Comparison of ENCODE assay signal across 10 cellular contexts in the genomic region with DNA sequence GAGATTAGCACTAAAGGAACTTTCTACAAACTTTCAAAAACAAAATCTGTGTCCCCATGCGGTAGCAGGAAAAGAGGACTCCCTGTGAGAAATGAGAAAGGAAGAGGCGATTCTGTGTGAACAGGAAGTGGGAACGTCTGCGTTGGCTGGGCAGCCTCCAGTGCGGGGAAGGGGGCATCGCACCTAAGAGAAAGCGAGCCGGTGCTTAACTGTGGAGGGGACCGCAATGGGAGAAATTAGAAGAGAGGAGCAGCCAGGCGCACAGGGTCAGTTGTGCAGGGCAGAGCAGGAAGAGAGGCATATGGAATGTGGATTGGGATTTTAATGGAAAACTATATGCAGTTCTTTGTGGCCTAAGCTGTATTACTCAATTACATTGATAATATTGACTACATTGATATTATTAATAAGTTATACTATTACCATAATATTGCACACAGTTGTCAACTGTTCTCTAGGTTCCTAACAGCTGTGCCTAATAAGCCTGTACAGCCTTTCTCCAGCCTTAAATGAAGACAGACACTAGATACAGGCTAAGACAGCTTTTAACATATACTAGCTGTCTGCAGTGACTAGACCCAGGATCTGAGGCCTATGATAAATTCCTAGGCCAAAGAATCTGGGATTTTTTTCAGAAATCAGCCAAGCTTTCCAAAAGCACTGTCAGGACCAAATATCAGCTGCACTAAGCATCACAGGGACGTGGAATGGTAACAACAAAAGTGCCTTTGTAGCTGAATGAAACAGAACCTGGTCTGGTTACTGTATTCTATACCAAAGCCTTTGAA.
DNase-seq lines count a peak whose midpoint lies in the region; ATAC-seq, FAIRE-seq and TF ChIP-seq lines count a peak whose summit lies in the region.
"Had no signal": no experiment of that assay in that cellular context is flagged by ENCODE, and none has a peak within 500 bp of the region (broad histone marks: within the 10 kb centered on the region; RNA-seq: fewer than 3 reads in every experiment).

No MANE protein-coding gene starts in this region.

- ATAC-seq in CD4-positive, CD25-positive, alpha-beta regulatory T cell (ENCODE audit: low read depth in 2 of 2): no peak

- H3K27ac Mint-ChIP-seq in CD4-positive, CD25-positive, alpha-beta regulatory T cell: peak overlapping the region; percentile 82 to 97 (median 93)
- H3K27ac Mint-ChIP-seq in astrocyte (ENCODE audit: unreplicated experiment): peak overlapping the region; percentile 8

- FAIRE-seq in astrocyte (lab: Jason Lieb, UNC): no peak

- peak overlapping the region; percentile 31 for H3K4me3 ChIP-seq in CD4-positive, CD25-positive, alpha-beta regulatory T cell (ENCODE audit: low read depth, low read length)
- H3K4me3 ChIP-seq in astrocyte (ENCODE audit: insufficient read depth, low read depth, low read length): no peak overlapping the region
- no peak overlapping the region for H3K4me3 ChIP-seq in mesodermal cell (ENCODE audit: extremely low read depth, insufficient read depth, low read length, poor library complexity, severe bottlenecking)

- no peak overlapping the region for H2AFZ ChIP-seq in astrocyte (ENCODE audit: low read depth, low read length)

- H3K9ac ChIP-seq in astrocyte (ENCODE audit: low read length): no peak overlapping the region

- no peaks in the 10 kb centered on the region for H3K79me2 ChIP-seq in astrocyte (ENCODE audit: insufficient read depth, low read length)

- no peaks in the 10 kb centered on the region for H3K36me3 Mint-ChIP-seq in CD4-positive, CD25-positive, alpha-beta regulatory T cell
- peaks cover 4% of the 10 kb centered on the region for H3K36me3 Mint-ChIP-seq in astrocyte (ENCODE audit: low read depth, unreplicated experiment)

- no peaks in the 10 kb centered on the region for H4K20me1 ChIP-seq in astrocyte (ENCODE audit: insufficient read depth, low read length)

- H3K27me3 ChIP-seq in CD4-positive, CD25-positive, alpha-beta regulatory T cell (ENCODE audit: control insufficient read depth, insufficient read depth, low read length): no peaks in the 10 kb centered on the region
- H3K27me3 ChIP-seq in astrocyte (ENCODE audit: insufficient read depth, low read length): no peaks in the 10 kb centered on the region

- H3K9me3 ChIP-seq in CD4-positive, CD25-positive, alpha-beta regulatory T cell (ENCODE audit: control insufficient read depth in 2 of 2, low read length in 2 of 2): no peaks in the 10 kb centered on the region
- H3K9me3 ChIP-seq in KOPT-K1 (ENCODE audit: insufficient read depth, low read length, poor library complexity, severe bottlenecking) (no peaks in the 10 kb centered on the region), astrocyte (ENCODE audit: insufficient read depth, low read depth, low read length) (no peaks in the 10 kb centered on the region), mesodermal cell (ENCODE audit: control insufficient read depth, low read length) (no peaks in the 10 kb centered on the region)

- H3K27ac ChIP-seq in CD4-positive, CD25-positive, alpha-beta regulatory T cell (ENCODE audit: insufficient read depth, low read length, poor library complexity, severe bottlenecking): no peak overlapping the region
- H3K27ac ChIP-seq in KOPT-K1 (ENCODE audit: low read depth, low read length, poor library complexity, severe bottlenecking): peak overlapping the region; percentile 57
- no peak overlapping the region for H3K27ac ChIP-seq in astrocyte (ENCODE audit: low read depth, low read length)
- peak overlapping the region; percentile 74 for H3K27ac ChIP-seq in mesodermal cell (ENCODE audit: low read depth, low read length, severe bottlenecking)

- H3K9me3 Mint-ChIP-seq in CD4-positive, CD25-positive, alpha-beta regulatory T cell: no peaks in the 10 kb centered on the region
- no peaks in the 10 kb centered on the region for H3K9me3 Mint-ChIP-seq in astrocyte (ENCODE audit: unreplicated experiment)

- peaks cover 30 to 83% (median 54%) of the 10 kb centered on the region in 4 donors for H3K4me1 Mint-ChIP-seq in CD4-positive, CD25-positive, alpha-beta regulatory T cell
- peaks cover 16% of the 10 kb centered on the region for H3K4me1 Mint-ChIP-seq in astrocyte (ENCODE audit: low read depth, unreplicated experiment)

- H3K4me1 ChIP-seq in CD4-positive, CD25-positive, alpha-beta regulatory T cell (ENCODE audit: control insufficient read depth, insufficient read depth, low read length, poor library complexity, severe bottlenecking): peaks cover 53% of the 10 kb centered on the region
- H3K4me1 ChIP-seq in astrocyte (ENCODE audit: insufficient read depth, low read length): no peaks in the 10 kb centered on the region
- H3K4me1 ChIP-seq in mesodermal cell (ENCODE audit: control insufficient read depth, insufficient read depth, low read length, poor library complexity, severe bottlenecking): peaks cover 33% of the 10 kb centered on the region

- H3K4me3 Mint-ChIP-seq in CD4-positive, CD25-positive, alpha-beta regulatory T cell: peak overlapping the region; percentile 52 to 80 (median 64)
- H3K4me3 Mint-ChIP-seq in astrocyte (ENCODE audit: unreplicated experiment): no peak overlapping the region

- no peaks in the 10 kb centered on the region for H3K27me3 Mint-ChIP-seq in CD4-positive, CD25-positive, alpha-beta regulatory T cell
- no peaks in the 10 kb centered on the region for H3K27me3 Mint-ChIP-seq in astrocyte (ENCODE audit: low read depth, unreplicated experiment)

- H3K4me2 ChIP-seq in astrocyte (ENCODE audit: low read length): no peak overlapping the region

- DNase-seq in CD4-positive, CD25-positive, alpha-beta regulatory T cell: peak in 1 of 3 donors; percentile 22
- DNase-seq in astrocyte (ENCODE audit: low read depth): no peak
- no peak for DNase-seq in mucosa of gallbladder (ENCODE audit: low spot score)
- DNase-seq in activated CD8-positive, alpha-beta memory T cell treated with anti-CD3 and anti-CD28 coated beads for 24 hours: no peak
- DNase-seq in AG08396 (ENCODE audit: low spot score): no peak
- no peak for DNase-seq in NCI-H187 (lab: John Stamatoyannopoulos, UW)
- DNase-seq: effector CD4-positive, alpha-beta T cell; NCI-H2081 had no signal

- TF ChIP-seq CTCF in astrocyte (IDR thresholded peaks at IDR 0.05; ENCODE audit: insufficient read depth, low read depth, low read length): no peak

- 86 to 88% methylated on average over 9 to 10 of the region's 11 CpGs for WGBS in mesodermal cell (ENCODE audit: insufficient coverage in 2 of 2), 2 experiments

- H3K36me3 ChIP-seq in CD4-positive, CD25-positive, alpha-beta regulatory T cell (ENCODE audit: control insufficient read depth, insufficient read depth, low read length): no peaks in the 10 kb centered on the region
- H3K36me3 ChIP-seq in KOPT-K1 (ENCODE audit: insufficient read depth, low read length) (no peaks in the 10 kb centered on the region), astrocyte (ENCODE audit: insufficient read depth, low read length) (no peaks in the 10 kb centered on the region), mesodermal cell (ENCODE audit: control insufficient read depth, insufficient read depth, low read length) (no peaks in the 10 kb centered on the region)

Comparison
In these comparisons a context has a peak if more than half of its experiments do, and no peak if none do; other contexts are left out.
1. H3K27ac ChIP-seq: peak in KOPT-K1 (single experiment) and mesodermal cell (single experiment); none in CD4-positive, CD25-positive, alpha-beta regulatory T cell (single experiment) and astrocyte (single experiment).